9 cellular contexts compared by ENCODE assay signal in genomic region chr1:119554188-119554587, GRCh38. TPM values are rescaled to one million over a fixed set of nuclear protein-coding genes. Genes with fewer than 3 reads are reported as not detected.
A peak's percentile ranks its signal among the peaks of the same experiment; 100 is the strongest.
DNase-seq lines count a peak whose midpoint lies in the region; ATAC-seq, FAIRE-seq and TF ChIP-seq lines count a peak whose summit lies in the region.
"Had no signal": no experiment of that assay in that cellular context is flagged by ENCODE, and none has a peak within 500 bp of the region (broad histone marks: within the 10 kb centered on the region; RNA-seq: fewer than 3 reads in every experiment).

No MANE protein-coding gene starts in this region.

- H3K27ac ChIP-seq in pancreas: peak overlapping the region; percentile 62 to 67 (median 64)

- in situ Hi-C loops in ACHN (cut with HindIII; ENCODE audit: low pct_ligation_motif_present, low pct_unique_long_range_greater_than_20kb, low sequenced_read_pairs): no loop called here

- TF ChIP-seq CTCF in pancreas (IDR thresholded peaks at IDR 0.05): no peak

- no peaks in the 10 kb centered on the region for H3K36me3 Mint-ChIP-seq in activated naive CD8-positive, alpha-beta T cell treated with anti-CD3 and anti-CD28 coated beads for 36 hours
- no peaks in the 10 kb centered on the region for H3K36me3 Mint-ChIP-seq in activated CD8-positive, alpha-beta memory T cell treated with anti-CD3 and anti-CD28 coated beads, Interleukin-2, amount 10 ng/mL, durations not matched to agents 7 days and 5 days

- H3K4me1 ChIP-seq in pancreas: peaks cover 21 to 33% (median 26%) of the 10 kb centered on the region in 3 donors

- ATAC-seq in pancreas: peak; percentile 73 to 80 (median 75)
- no peak for ATAC-seq in activated CD8-positive, alpha-beta memory T cell treated with anti-CD3 and anti-CD28 coated beads, Interleukin-2, amount 10 ng/mL, durations not matched to agents 7 days and 5 days
- ATAC-seq: GM12878 had no signal

- no peaks in the 10 kb centered on the region for H3K27me3 ChIP-seq in pancreas

- no peaks in the 10 kb centered on the region for H3K36me3 ChIP-seq in pancreas

- no peak overlapping the region for H3K4me3 Mint-ChIP-seq in activated naive CD8-positive, alpha-beta T cell treated with anti-CD3 and anti-CD28 coated beads for 36 hours
- no peak overlapping the region for H3K4me3 Mint-ChIP-seq in activated CD8-positive, alpha-beta memory T cell treated with anti-CD3 and anti-CD28 coated beads, Interleukin-2, amount 10 ng/mL, durations not matched to agents 7 days and 5 days

- no peaks in the 10 kb centered on the region for H3K4me1 Mint-ChIP-seq in activated naive CD8-positive, alpha-beta T cell treated with anti-CD3 and anti-CD28 coated beads for 36 hours
- H3K4me1 Mint-ChIP-seq in activated CD8-positive, alpha-beta memory T cell treated with anti-CD3 and anti-CD28 coated beads, Interleukin-2, amount 10 ng/mL, durations not matched to agents 7 days and 5 days: no peaks in the 10 kb centered on the region

- H3K4me3 ChIP-seq in pancreas: no peak overlapping the region
- H3K4me3 ChIP-seq: GM12878 had no signal

- H3K27ac Mint-ChIP-seq in activated naive CD8-positive, alpha-beta T cell treated with anti-CD3 and anti-CD28 coated beads for 36 hours: no peak overlapping the region
- H3K27ac Mint-ChIP-seq in activated CD8-positive, alpha-beta memory T cell treated with anti-CD3 and anti-CD28 coated beads, Interleukin-2, amount 10 ng/mL, durations not matched to agents 7 days and 5 days: no peak overlapping the region

- H3K27me3 Mint-ChIP-seq in activated naive CD8-positive, alpha-beta T cell treated with anti-CD3 and anti-CD28 coated beads for 36 hours: no peaks in the 10 kb centered on the region
- no peaks in the 10 kb centered on the region for H3K27me3 Mint-ChIP-seq in activated CD8-positive, alpha-beta memory T cell treated with anti-CD3 and anti-CD28 coated beads, Interleukin-2, amount 10 ng/mL, durations not matched to agents 7 days and 5 days

- CTCF ChIA-PET in activated CD8-positive, alpha-beta memory T cell treated with anti-CD3 and anti-CD28 coated beads, Interleukin-2, amount 10 ng/mL, durations not matched to agents 7 days and 5 days (lab: Charles Lee): no interaction called here

- intact Hi-C loops in pancreas (cut with DNase I): no loop called here

- no peak for FAIRE-seq in pancreas (lab: Jason Lieb, UNC)
- FAIRE-seq: GM12878 had no signal

- H3K9me3 ChIP-seq in pancreas: no peaks in the 10 kb centered on the region

- peak; percentile 14 for DNase-seq in GM04503 (ENCODE audit: low read depth)
- peak; percentile 92 for DNase-seq in NCI-H345 treated with DMSO at 0.1 percent for 48 hours (lab: John Stamatoyannopoulos, UW; ENCODE audit: unreplicated experiment)
- DNase-seq in epidermal melanocyte (ENCODE audit: insufficient read length, low spot score): peak; percentile 47
- peak in 4 of 6 donors; percentile 65 to 81 (median 76) for DNase-seq in pancreas
- DNase-seq in activated naive CD8-positive, alpha-beta T cell treated with anti-CD3 and anti-CD28 coated beads for 36 hours: no peak
- no peak for DNase-seq in ACHN
- no peak for DNase-seq in activated CD8-positive, alpha-beta memory T cell treated with anti-CD3 and anti-CD28 coated beads, Interleukin-2, amount 10 ng/mL, durations not matched to agents 7 days and 5 days
- DNase-seq in 8988T: no peak

- H3K9me3 Mint-ChIP-seq in activated naive CD8-positive, alpha-beta T cell treated with anti-CD3 and anti-CD28 coated beads for 36 hours: no peaks in the 10 kb centered on the region
- no peaks in the 10 kb centered on the region for H3K9me3 Mint-ChIP-seq in activated CD8-positive, alpha-beta memory T cell treated with anti-CD3 and anti-CD28 coated beads, Interleukin-2, amount 10 ng/mL, durations not matched to agents 7 days and 5 days (ENCODE audit: low read depth)

RNA-seq across cellular contexts. Expression of gene HSD3B1, which starts 47.2 kb away (rescaled TPM):
- not detected for total RNA-seq in pancreas
- not detected for polyA plus RNA-seq in pancreas
- not detected for total RNA-seq in activated naive CD8-positive, alpha-beta T cell treated with anti-CD3 and anti-CD28 coated beads for 36 hours
- total RNA-seq in activated CD8-positive, alpha-beta memory T cell treated with anti-CD3 and anti-CD28 coated beads, Interleukin-2, amount 10 ng/mL, durations not matched to agents 7 days and 5 days: not detected
- total RNA-seq: GM12878 had no signal
- polyA plus RNA-seq: GM12878 had no signal

Comparison
In these comparisons a context has a peak if more than half of its experiments do, and no peak if none do; other contexts are left out.
1. DNase-seq: peak in GM04503 (single experiment), NCI-H345 treated with DMSO at 0.1 percent for 48 hours (single experiment), epidermal melanocyte (single experiment) and pancreas (4 of 6); none in activated naive CD8-positive, alpha-beta T cell treated with anti-CD3 and anti-CD28 coated beads for 36 hours (single experiment), ACHN (single experiment), activated CD8-positive, alpha-beta memory T cell treated with anti-CD3 and anti-CD28 coated beads, Interleukin-2, amount 10 ng/mL, durations not matched to agents 7 days and 5 days (single experiment) and 8988T (single experiment).